In genomic region chr7:156397249-156397648, GRCh38 we compare ENCODE assay signal across 17 cellular contexts.
"Had no signal": no experiment of that assay in that cellular context is flagged by ENCODE, and none has a peak within 500 bp of the region (broad histone marks: within the 10 kb centered on the region; RNA-seq: fewer than 3 reads in every experiment).

No MANE protein-coding gene starts in this region.

- H3K9me3 ChIP-seq: gastrocnemius medialis, lower lobe of right lung, ovary had no signal

- H3K27ac ChIP-seq: gastrocnemius medialis, heart right ventricle, left ventricle myocardium inferior, lower lobe of right lung, neural progenitor cell, ovary had no signal

- H3K36me3 ChIP-seq: gastrocnemius medialis, heart right ventricle, left ventricle myocardium inferior, lower lobe of right lung, neural progenitor cell, ovary had no signal

- H3K4me3 ChIP-seq: gastrocnemius medialis, heart right ventricle, left ventricle myocardium inferior, lower lobe of right lung, neural progenitor cell, ovary had no signal

- DNase-seq: effector memory CD4-positive, alpha-beta T cell; gastrocnemius medialis; heart right ventricle; hypothalamus; islet precursor cell; left ventricle myocardium inferior; lower lobe of right lung; natural killer cell; nucleus accumbens; ovary; right cardiac atrium; small intestine; stimulated activated CD4-positive, alpha-beta T cell treated with anti-CD3 and anti-CD28 coated beads, Interleukin-12 subunit alpha, Interleukin-12 subunit beta, amount 100 ng/mL, for 4 hours; stimulated activated naive CD4-positive, alpha-beta T cell; trophoblast cell had no signal

- H3K27me3 ChIP-seq: gastrocnemius medialis, neural progenitor cell, ovary had no signal

- H3K4me1 ChIP-seq: gastrocnemius medialis, heart right ventricle, left ventricle myocardium inferior, lower lobe of right lung, neural progenitor cell had no signal

- ATAC-seq: esophagus mucosa, gastrocnemius medialis, heart right ventricle, lower lobe of right lung, natural killer cell, right cardiac atrium had no signal
